Comparison of ENCODE assay signal across 11 cellular contexts in genomic region chr2:237672731-237673129, GRCh38. TPM values are rescaled to one million over a fixed set of nuclear protein-coding genes. Genes with fewer than 3 reads are reported as not detected.
DNase-seq lines count a peak whose midpoint lies in the region; ATAC-seq and TF ChIP-seq lines count a peak whose summit lies in the region.
"Had no signal": no experiment of that assay in that cellular context is flagged by ENCODE, and none has a peak within 500 bp of the region (broad histone marks: within the 10 kb centered on the region; RNA-seq: fewer than 3 reads in every experiment).

No MANE protein-coding gene starts in this region.

- CTCF ChIA-PET in activated CD4-positive, alpha-beta T cell treated with anti-CD3 and anti-CD28 coated beads for 36 hours (lab: Charles Lee): interaction anchor here (0.7 to 8.3 kb wide), 24 partner anchors 10 to 104 kb away, joined by 3 to 94 read pairs (median 6); no protein-coding TSS in a partner anchor

- peak overlapping the region; percentile 74 for H3K4me3 Mint-ChIP-seq in activated CD4-positive, alpha-beta T cell treated with anti-CD3 and anti-CD28 coated beads for 36 hours
- H3K4me3 Mint-ChIP-seq in T-helper 2 cell treated with Interferon-gamma antibody and Interleukin-4, amounts not matched to agents 5 μg/mL and 100 μg/mL, for 36 hours: peak overlapping the region; percentile 89
- H3K4me3 Mint-ChIP-seq in stimulated activated naive CD8-positive, alpha-beta T cell treated with anti-CD3 and anti-CD28 coated beads, Interleukin-15, Interleukin-2, amounts not matched to agents 100 ng/mL and 50 ng/mL, for 24 hours: peak overlapping the region; percentile 81

- peaks cover 18 to 71% (median 36%) of the 10 kb centered on the region in 3 donors for H3K4me1 ChIP-seq in esophagus squamous epithelium

- in situ Hi-C loops in GM13977 (cut with MboI; ENCODE audit: low pct_unique_long_range_greater_than_20kb, low sequenced_read_pairs, unreplicated experiment): no loop called here

- H3K27me3 ChIP-seq in esophagus squamous epithelium: no peaks in the 10 kb centered on the region

- H3K4me1 Mint-ChIP-seq in activated CD4-positive, alpha-beta T cell treated with anti-CD3 and anti-CD28 coated beads for 36 hours: peaks cover 46% of the 10 kb centered on the region
- peaks cover 51% of the 10 kb centered on the region for H3K4me1 Mint-ChIP-seq in T-helper 2 cell treated with Interferon-gamma antibody and Interleukin-4, amounts not matched to agents 5 μg/mL and 100 μg/mL, for 36 hours (ENCODE audit: low read depth)
- H3K4me1 Mint-ChIP-seq in stimulated activated naive CD8-positive, alpha-beta T cell treated with anti-CD3 and anti-CD28 coated beads, Interleukin-15, Interleukin-2, amounts not matched to agents 100 ng/mL and 50 ng/mL, for 24 hours (ENCODE audit: low read depth): peaks cover 68% of the 10 kb centered on the region

- intact Hi-C loops in activated CD4-positive, alpha-beta T cell treated with anti-CD3 and anti-CD28 coated beads for 36 hours (cut with DNase I, micrococcal nuclease): loop anchor here (1.0 to 5.0 kb wide), 11 partner anchors 15 to 530 kb away; partner anchors contain the start of gene ILKAP (in 1 of the 2)
- intact Hi-C loops in esophagus squamous epithelium (cut with DNase I): loop anchor here (2.0 kb wide), 1 partner anchor 72 kb away; no protein-coding TSS in a partner anchor

- peak; percentile 33 for ATAC-seq in activated CD4-positive, alpha-beta T cell treated with anti-CD3 and anti-CD28 coated beads for 36 hours
- no peak for ATAC-seq in HG03159 (IDR thresholded peaks at IDR 0.05; ENCODE audit: unreplicated experiment)

- H3K4me3 ChIP-seq in esophagus squamous epithelium: no peak overlapping the region
- H3K4me3 ChIP-seq: SK-N-MC had no signal

- H3K36me3 Mint-ChIP-seq in activated CD4-positive, alpha-beta T cell treated with anti-CD3 and anti-CD28 coated beads for 36 hours (ENCODE audit: low read depth): no peaks in the 10 kb centered on the region
- no peaks in the 10 kb centered on the region for H3K36me3 Mint-ChIP-seq in T-helper 2 cell treated with Interferon-gamma antibody and Interleukin-4, amounts not matched to agents 5 μg/mL and 100 μg/mL, for 36 hours (ENCODE audit: low read depth)
- H3K36me3 Mint-ChIP-seq in stimulated activated naive CD8-positive, alpha-beta T cell treated with anti-CD3 and anti-CD28 coated beads, Interleukin-15, Interleukin-2, amounts not matched to agents 100 ng/mL and 50 ng/mL, for 24 hours (ENCODE audit: low read depth): no peaks in the 10 kb centered on the region

- POLR2A ChIA-PET in activated CD4-positive, alpha-beta T cell treated with anti-CD3 and anti-CD28 coated beads for 36 hours (lab: Charles Lee): interaction anchor here (1.6 to 3.7 kb wide), 4 partner anchors 16 to 72 kb away, joined by 4 to 35 read pairs (median 20); no protein-coding TSS in a partner anchor

- no peaks in the 10 kb centered on the region for H3K9me3 ChIP-seq in esophagus squamous epithelium

- no peak for DNase-seq in activated CD4-positive, alpha-beta T cell treated with anti-CD3 and anti-CD28 coated beads for 36 hours
- DNase-seq in activated CD4-positive, alpha-beta T cell treated with anti-CD3 and anti-CD28 coated beads, Interleukin-2, amount 50 U/mL, for 4 hours: no peak
- DNase-seq in T-helper 2 cell treated with Interferon-gamma antibody and Interleukin-4, amounts not matched to agents 5 μg/mL and 100 μg/mL, for 36 hours (ENCODE audit: low spot score): no peak
- DNase-seq in esophagus squamous epithelium (lab: John Stamatoyannopoulos, UW) (no peak), AG08396 (ENCODE audit: low spot score) (no peak), GM13977 (ENCODE audit: low spot score) (no peak)
- DNase-seq: 8988T, NCI-H446 treated with DMSO at 0.1 percent for 48 hours had no signal

- 62 to 63% methylated on average over 8 of the region's 8 CpGs for WGBS in esophagus squamous epithelium, 2 donors

- TF ChIP-seq CTCF in esophagus squamous epithelium (IDR thresholded peaks at IDR 0.05): no peak
- TF ChIP-seq CTCF in GM13977 (IDR thresholded peaks at IDR 0.05; ENCODE audit: extremely low read depth, insufficient read depth, missing control alignments): no peak

- H3K36me3 ChIP-seq in esophagus squamous epithelium: no peaks in the 10 kb centered on the region

- H3K9me3 Mint-ChIP-seq in activated CD4-positive, alpha-beta T cell treated with anti-CD3 and anti-CD28 coated beads for 36 hours (ENCODE audit: low read depth): no peaks in the 10 kb centered on the region
- H3K9me3 Mint-ChIP-seq in T-helper 2 cell treated with Interferon-gamma antibody and Interleukin-4, amounts not matched to agents 5 μg/mL and 100 μg/mL, for 36 hours: no peaks in the 10 kb centered on the region
- H3K9me3 Mint-ChIP-seq in stimulated activated naive CD8-positive, alpha-beta T cell treated with anti-CD3 and anti-CD28 coated beads, Interleukin-15, Interleukin-2, amounts not matched to agents 100 ng/mL and 50 ng/mL, for 24 hours: no peaks in the 10 kb centered on the region

- H3K27ac Mint-ChIP-seq in activated CD4-positive, alpha-beta T cell treated with anti-CD3 and anti-CD28 coated beads for 36 hours: peak overlapping the region; percentile 91
- H3K27ac Mint-ChIP-seq in T-helper 2 cell treated with Interferon-gamma antibody and Interleukin-4, amounts not matched to agents 5 μg/mL and 100 μg/mL, for 36 hours: peak overlapping the region; percentile 96
- H3K27ac Mint-ChIP-seq in stimulated activated naive CD8-positive, alpha-beta T cell treated with anti-CD3 and anti-CD28 coated beads, Interleukin-15, Interleukin-2, amounts not matched to agents 100 ng/mL and 50 ng/mL, for 24 hours: peak overlapping the region; percentile 91

- no peak for TF ChIP-seq POLR2A in esophagus squamous epithelium (IDR thresholded peaks at IDR 0.05)

- H3K27ac ChIP-seq in esophagus squamous epithelium: peak overlapping the region in 3 of 4 donors; percentile 87 to 90 (median 89)
- H3K27ac ChIP-seq: SK-N-MC had no signal

- no peaks in the 10 kb centered on the region for H3K27me3 Mint-ChIP-seq in activated CD4-positive, alpha-beta T cell treated with anti-CD3 and anti-CD28 coated beads for 36 hours
- peaks cover 3% of the 10 kb centered on the region for H3K27me3 Mint-ChIP-seq in T-helper 2 cell treated with Interferon-gamma antibody and Interleukin-4, amounts not matched to agents 5 μg/mL and 100 μg/mL, for 36 hours (ENCODE audit: low read depth)
- H3K27me3 Mint-ChIP-seq in stimulated activated naive CD8-positive, alpha-beta T cell treated with anti-CD3 and anti-CD28 coated beads, Interleukin-15, Interleukin-2, amounts not matched to agents 100 ng/mL and 50 ng/mL, for 24 hours: no peaks in the 10 kb centered on the region

RNA-seq across cellular contexts. Expression of gene LRRFIP1, which starts 45.3 kb away (rescaled TPM):
- 100 to 1,000 TPM; 234 to 235 TPM for total RNA-seq in activated CD4-positive, alpha-beta T cell treated with anti-CD3 and anti-CD28 coated beads for 36 hours
- 100 to 1,000 TPM in 2 of 4 donors, 10 to 100 TPM in 2; 84.9 to 152 (median 120) TPM for total RNA-seq in esophagus squamous epithelium
